9 cellular contexts compared by ENCODE assay signal in genomic region chr5:7816535-7816901, GRCh38. TPM values are rescaled to one million over a fixed set of nuclear protein-coding genes. Genes with fewer than 3 reads are reported as not detected.
A peak's percentile ranks its signal among the peaks of the same experiment; 100 is the strongest.
DNase-seq lines count a peak whose midpoint lies in the region; ATAC-seq and TF ChIP-seq lines count a peak whose summit lies in the region.
"Had no signal": no experiment of that assay in that cellular context is flagged by ENCODE, and none has a peak within 500 bp of the region (broad histone marks: within the 10 kb centered on the region; RNA-seq: fewer than 3 reads in every experiment).

No MANE protein-coding gene starts in this region.

- no peaks in the 10 kb centered on the region for H3K79me2 ChIP-seq in PC-9 (ENCODE audit: low read depth)

- peaks cover 8% of the 10 kb centered on the region for H3K27me3 Mint-ChIP-seq in neural crest cell (ENCODE audit: low read depth)

- H3K27ac Mint-ChIP-seq in neural crest cell (ENCODE audit: unreplicated experiment): no peak overlapping the region

- H3K4me2 ChIP-seq in PC-9: no peak overlapping the region

- no peak overlapping the region for H2AFZ ChIP-seq in PC-9

- no peaks in the 10 kb centered on the region for H3K9me3 ChIP-seq in PC-9 (ENCODE audit: insufficient read depth, low read depth)

- peaks cover 96% of the 10 kb centered on the region for H3K27me3 ChIP-seq in PC-9 (ENCODE audit: insufficient read depth, low read depth)

- H3K36me3 Mint-ChIP-seq in neural crest cell (ENCODE audit: low read depth): no peaks in the 10 kb centered on the region
- H3K36me3 Mint-ChIP-seq: naive thymus-derived CD4-positive, alpha-beta T cell had no signal

- H3K4me1 Mint-ChIP-seq in neural crest cell: peaks cover 6% of the 10 kb centered on the region

- no peak overlapping the region for H3K4me3 Mint-ChIP-seq in neural crest cell
- H3K4me3 Mint-ChIP-seq: naive thymus-derived CD4-positive, alpha-beta T cell had no signal

- peak; percentile 54; the same call in 1 of the 2 replicates for TF ChIP-seq CTCF in PC-9 (conservative IDR thresholded peaks at IDR 0.05)
- TF ChIP-seq CTCF in neural crest cell (conservative IDR thresholded peaks at IDR 0.05): peak; percentile 22

- no peaks in the 10 kb centered on the region for H3K4me1 ChIP-seq in PC-9 (replicated peaks; ENCODE audit: insufficient read depth)

- no peak overlapping the region for H3K4me3 ChIP-seq in PC-9

- DNase-seq in PC-9 (no peak), neural crest cell (ENCODE audit: low read depth, low spot score) (no peak), SW480 (ENCODE audit: low spot score) (no peak), anterior cingulate cortex (lab: John Stamatoyannopoulos, UW) (no peak), HT-29 (ENCODE audit: low spot score) (no peak)
- DNase-seq: activated gamma-delta T cell had no signal

- H4K20me1 ChIP-seq in PC-9 (ENCODE audit: insufficient read depth): 0 out of 2 replicates have a peak, but pooled peaks cover 3% of the 10 kb centered on the region

- intact Hi-C loops in PC-9 (cut with micrococcal nuclease; ENCODE audit: unreplicated experiment): loop anchor here (1.0 to 2.0 kb wide), 2 partner anchors 555 to 1050 kb away; no protein-coding TSS in a partner anchor

- POLR2A ChIA-PET in PC-9 (lab: Charles Lee; ENCODE audit: unreplicated experiment): no interaction called here

- H3F3A ChIP-seq in PC-9 (ENCODE audit: insufficient read depth, low read depth): no peaks in the 10 kb centered on the region

- BruUV-seq in PC-9 (replicated peaks; lab: Mats Ljungman, UMichigan): no TSS peak

- CTCF ChIA-PET in PC-9 (lab: Charles Lee): interaction anchor here (0.7 kb wide), 1 partner anchor 365 kb away, joined by 3 read pairs; no protein-coding TSS in a partner anchor

- no peaks in the 10 kb centered on the region for H3K9me3 Mint-ChIP-seq in neural crest cell
- H3K9me3 Mint-ChIP-seq: naive thymus-derived CD4-positive, alpha-beta T cell had no signal

- H3K9me2 ChIP-seq in PC-9 (ENCODE audit: insufficient read depth): no peaks in the 10 kb centered on the region; the same call in 1 of the 2 replicates

- H3K36me3 ChIP-seq in PC-9 (ENCODE audit: low read depth): no peaks in the 10 kb centered on the region

- ATAC-seq in GM19324 (IDR thresholded peaks at IDR 0.05; ENCODE audit: low FRiP score, unreplicated experiment): peak; percentile 13
- ATAC-seq in HG02884 (IDR thresholded peaks at IDR 0.05; ENCODE audit: unreplicated experiment): peak; percentile 17

- H3K27ac ChIP-seq in PC-9: no peak overlapping the region

RNA-seq across cellular contexts. Expression of gene CFAP90, which starts 34.4 kb away (rescaled TPM):
- total RNA-seq in PC-9 (2021) (not detected in 2 replicates), neural crest cell (0.68 and 0.84 TPM in 2 replicates)
- total RNA-seq in HT-29 (2014; rRNA removed; shearing (Covaris generic)): not detected in 2 replicates
- total RNA-seq: naive thymus-derived CD4-positive, alpha-beta T cell had no signal

RNA-seq across cellular contexts. Expression of gene FASTKD3, which starts 52.3 kb away (rescaled TPM):
- 17.6 and 20.6 TPM in 2 replicates for total RNA-seq in PC-9 (2021)
- total RNA-seq in neural crest cell: 12.2 and 12.9 TPM in 2 replicates
- total RNA-seq in HT-29 (2014; rRNA removed; shearing (Covaris generic)): 6.3 and 8.3 TPM in 2 replicates

RNA-seq across cellular contexts. Expression of gene MTRR, which starts 52.4 kb away (rescaled TPM):
- 71.5 and 72.6 TPM in 2 replicates for total RNA-seq in PC-9 (2021)
- 43.3 and 50.8 TPM in 2 replicates for total RNA-seq in neural crest cell
- total RNA-seq in HT-29 (2014; rRNA removed; shearing (Covaris generic)): 36.1 and 42.1 TPM in 2 replicates
